ENCODE assay signal across 24 cellular contexts in the genomic region with DNA sequence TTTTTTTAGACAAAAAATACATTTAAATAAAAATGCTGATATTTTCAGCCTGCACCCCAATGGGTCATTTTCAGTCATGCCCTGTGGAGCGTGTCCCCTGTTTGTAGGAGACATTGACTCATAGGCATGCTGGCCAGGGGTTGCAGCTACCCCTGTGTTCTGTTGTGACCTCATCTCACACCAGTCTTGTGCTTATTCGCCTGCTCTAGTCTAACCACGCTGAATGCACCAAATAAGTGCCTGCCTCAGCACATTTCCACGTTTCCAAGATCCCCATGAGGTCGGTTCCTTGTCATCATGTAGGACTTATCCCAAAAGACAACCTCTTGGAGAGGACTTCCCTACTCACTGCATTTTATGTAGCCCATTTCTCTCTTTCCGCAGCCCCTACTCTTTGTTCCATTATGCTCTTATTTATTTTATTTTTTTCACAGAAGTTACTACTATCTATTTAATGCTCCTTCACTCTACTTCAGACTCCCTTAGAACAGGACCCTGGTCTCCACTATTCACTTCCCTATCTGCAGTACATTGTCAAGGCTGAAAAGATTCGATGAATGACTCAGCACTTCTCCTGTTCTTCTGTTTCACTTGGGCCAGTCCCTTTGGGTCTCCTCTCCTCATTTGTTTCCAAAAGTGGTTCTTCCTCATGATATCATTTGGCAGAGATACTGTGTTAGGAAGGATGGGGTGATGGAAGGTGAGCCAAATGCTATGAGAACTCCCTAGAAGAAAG.
DNase-seq lines count a peak whose midpoint lies in the region; ATAC-seq, FAIRE-seq and TF ChIP-seq lines count a peak whose summit lies in the region.
"Had no signal": no experiment of that assay in that cellular context is flagged by ENCODE, and none has a peak within 500 bp of the region (broad histone marks: within the 10 kb centered on the region; RNA-seq: fewer than 3 reads in every experiment).

No MANE protein-coding gene starts in this region.

- no peak for TF ChIP-seq CTCF in A549 (IDR thresholded peaks at IDR 0.05)
- no peak for TF ChIP-seq CTCF in PC-3 (conservative IDR thresholded peaks at IDR 0.05; ENCODE audit: low read depth, low read length)

- H3K9me2 ChIP-seq in PC-3 (replicated peaks; ENCODE audit: low read length): no peaks in the 10 kb centered on the region

- H3K4me1 ChIP-seq in A549 (no peaks in the 10 kb centered on the region), PC-3 (ENCODE audit: insufficient read depth, low read length) (no peaks in the 10 kb centered on the region)
- H3K4me1 ChIP-seq: left lung, suprapubic skin had no signal

- H3K27ac ChIP-seq in A549 (peak overlapping the region; percentile 33 to 41; a peak in 3 of 6 replicates), PC-3 (ENCODE audit: low read length) (no peak overlapping the region), substantia nigra (ENCODE audit: low read depth, low read length, poor library complexity, severe bottlenecking) (no peak overlapping the region)
- H3K27ac ChIP-seq: left lung, suprapubic skin had no signal

- POLR2A ChIA-PET in A549 (lab: Yijun Ruan, JAX): no interaction called here
- POLR2A ChIA-PET in PC-3 (lab: Charles Lee; ENCODE audit: unreplicated experiment): no interaction called here
- POLR2A ChIA-PET in activated CD4-positive, alpha-beta T cell treated with anti-CD3 and anti-CD28 coated beads for 36 hours (lab: Charles Lee): no interaction called here

- no peak for TF ChIP-seq RAD21 in A549 (conservative IDR thresholded peaks at IDR 0.05 in 1 of 2, IDR thresholded peaks at IDR 0.05 in 1 of 2)

- H3F3A ChIP-seq in PC-3 (ENCODE audit: low read length, unreplicated experiment): no peaks in the 10 kb centered on the region

- DNase-seq in A549 (ENCODE audit: low read depth in 1 of 2, low spot score in 1 of 2): no peak
- DNase-seq in PC-3: no peak
- no peak for DNase-seq in substantia nigra (lab: John Stamatoyannopoulos, UW)
- no peak for DNase-seq in NCI-H2029 (lab: John Stamatoyannopoulos, UW)
- DNase-seq in activated CD4-positive, alpha-beta T cell treated with anti-CD3 and anti-CD28 coated beads for 36 hours: no peak
- DNase-seq: activated CD4-positive, alpha-beta T cell treated with anti-CD3 and anti-CD28 coated beads, Interleukin-2, amount 50 U/mL, for 48 hours; activated T-cell treated with anti-CD3 and anti-CD28 coated beads, Interleukin-2, amount 50 U/mL, for 4 hours; C1 segment of cervical spinal cord; cerebellar nuclear complex; effector CD4-positive, alpha-beta T cell; H9; Kasumi-1; left lung; midbrain; NCI-H526; SHP77 treated with DMSO at 0.1 percent for 48 hours had no signal

- no peaks in the 10 kb centered on the region for H3K36me3 Mint-ChIP-seq in activated CD4-positive, alpha-beta T cell treated with anti-CD3 and anti-CD28 coated beads for 36 hours (ENCODE audit: low read depth)
- H3K36me3 Mint-ChIP-seq: activated naive CD4-positive, alpha-beta T cell treated with anti-CD3 and anti-CD28 coated beads, Interleukin-2, amount 50 U/mL, for 72 hours had no signal

- WGBS in A549 (ENCODE audit: missing lambda C conversion rate): 54% methylated on average over 7 of the region's 7 CpGs

- no peak overlapping the region for H3K4me3 Mint-ChIP-seq in activated CD4-positive, alpha-beta T cell treated with anti-CD3 and anti-CD28 coated beads for 36 hours
- H3K4me3 Mint-ChIP-seq: activated T-cell treated with anti-CD3 and anti-CD28 coated beads, Interleukin-2, amount 50 U/mL, for 4 hours; H9; T-helper 1 cell treated with Interleukin-12 subunit alpha and Interleukin-12 subunit beta and Interleukin-4 antibody, amounts not matched to agents 30 μg/mL and 1 μg/mL, for 36 hours had no signal

- intact Hi-C loops in PC-3 (cut with micrococcal nuclease): no loop called here
- intact Hi-C loops in activated CD4-positive, alpha-beta T cell treated with anti-CD3 and anti-CD28 coated beads for 36 hours (cut with DNase I, micrococcal nuclease): no loop called here

- no TSS peak for BruUV-seq in PC-3 (replicated peaks; lab: Mats Ljungman, UMichigan)

- no peaks in the 10 kb centered on the region for H3K9me3 Mint-ChIP-seq in activated CD4-positive, alpha-beta T cell treated with anti-CD3 and anti-CD28 coated beads for 36 hours (ENCODE audit: low read depth)
- H3K9me3 Mint-ChIP-seq: activated T-cell treated with anti-CD3 and anti-CD28 coated beads, Interleukin-2, amount 50 U/mL, for 4 hours; T-helper 1 cell treated with Interleukin-12 subunit alpha and Interleukin-12 subunit beta and Interleukin-4 antibody, amounts not matched to agents 30 μg/mL and 1 μg/mL, for 36 hours had no signal

- H3K27me3 Mint-ChIP-seq in activated CD4-positive, alpha-beta T cell treated with anti-CD3 and anti-CD28 coated beads for 36 hours: no peaks in the 10 kb centered on the region

- H3K9me3 ChIP-seq in A549 (no peaks in the 10 kb centered on the region), PC-3 (ENCODE audit: low read length) (no peaks in the 10 kb centered on the region)
- H3K9me3 ChIP-seq: left lung, suprapubic skin had no signal

- CTCF ChIA-PET in A549 (lab: Yijun Ruan, JAX) (interaction anchor here (0.6 to 1.0 kb wide), 2 partner anchors 97 to 98 kb away, joined by 3 to 4 read pairs; no protein-coding TSS in a partner anchor), PC-3 (lab: Charles Lee) (no interaction called here)
- CTCF ChIA-PET in activated CD4-positive, alpha-beta T cell treated with anti-CD3 and anti-CD28 coated beads for 36 hours (lab: Charles Lee): interaction anchor here (0.5 kb wide), 1 partner anchor 80 kb away, joined by 5 read pairs; no protein-coding TSS in a partner anchor

- H3K27ac Mint-ChIP-seq in activated CD4-positive, alpha-beta T cell treated with anti-CD3 and anti-CD28 coated beads for 36 hours: no peak overlapping the region
- H3K27ac Mint-ChIP-seq: activated naive CD4-positive, alpha-beta T cell treated with anti-CD3 and anti-CD28 coated beads, Interleukin-2, amount 50 U/mL, for 72 hours; H9; T-helper 1 cell treated with Interleukin-12 subunit alpha and Interleukin-12 subunit beta and Interleukin-4 antibody, amounts not matched to agents 30 μg/mL and 1 μg/mL, for 36 hours had no signal

- TF ChIP-seq POLR2A in A549 (IDR thresholded peaks at IDR 0.05; ENCODE audit: low read length): no peak

- no peaks in the 10 kb centered on the region for H4K20me1 ChIP-seq in PC-3 (ENCODE audit: low read length)

- H3K36me3 ChIP-seq in PC-3 (ENCODE audit: low read depth, low read length): no peaks in the 10 kb centered on the region
- H3K36me3 ChIP-seq: left lung, suprapubic skin had no signal

- no peak for TF ChIP-seq EP300 in A549 (IDR thresholded peaks at IDR 0.05)

- H3K9ac ChIP-seq in PC-3 (ENCODE audit: low read length): no peak overlapping the region

- 0 out of 2 replicates have a peak overlapping the region, but pooled peaks have one; percentile 4 for H2AFZ ChIP-seq in PC-3 (ENCODE audit: low read length)

- H3K4me3 ChIP-seq in A549 (no peak overlapping the region), PC-3 (ENCODE audit: low read length) (no peak overlapping the region)
- H3K4me3 ChIP-seq: left lung, suprapubic skin had no signal

- H3K79me2 ChIP-seq in PC-3 (ENCODE audit: low read length): no peaks in the 10 kb centered on the region

- ATAC-seq in A549: no peak
- peak; percentile 48 for ATAC-seq in GM18909 (IDR thresholded peaks at IDR 0.05; ENCODE audit: poor library complexity, unreplicated experiment)
- peak; percentile 85 for ATAC-seq in HG02885 (IDR thresholded peaks at IDR 0.05; ENCODE audit: poor library complexity, unreplicated experiment)
- no peak for ATAC-seq in PC-3
- no peak for ATAC-seq in GM21447 (IDR thresholded peaks at IDR 0.05; ENCODE audit: unreplicated experiment)
- no peak for ATAC-seq in activated CD4-positive, alpha-beta T cell treated with anti-CD3 and anti-CD28 coated beads for 36 hours
- ATAC-seq: activated naive CD4-positive, alpha-beta T cell treated with anti-CD3 and anti-CD28 coated beads, Interleukin-2, amount 50 U/mL, for 72 hours; activated T-cell treated with anti-CD3 and anti-CD28 coated beads, Interleukin-2, amount 50 U/mL, for 4 hours; esophagus mucosa; left lung had no signal

- FAIRE-seq in A549 (lab: Jason Lieb, UNC): no peak
- FAIRE-seq: G401.6 had no signal

- H3K27me3 ChIP-seq in PC-3 (ENCODE audit: low read length): no peaks in the 10 kb centered on the region
- H3K27me3 ChIP-seq: left lung, suprapubic skin had no signal

- H3K4me2 ChIP-seq in A549 (no peak overlapping the region), PC-3 (ENCODE audit: low read length) (no peak overlapping the region)

- no peaks in the 10 kb centered on the region for H3K4me1 Mint-ChIP-seq in activated CD4-positive, alpha-beta T cell treated with anti-CD3 and anti-CD28 coated beads for 36 hours
- H3K4me1 Mint-ChIP-seq: H9 had no signal

TF ChIP-seq in A549, 52 proteins besides CTCF, POLR2A, EP300 and RAD21:
- TF ChIP-seq NFE2L2 (conservative IDR thresholded peaks at IDR 0.05; ENCODE audit: low read length) (peak; percentile 76), MAFK (IDR thresholded peaks at IDR 0.05; ENCODE audit: partially characterized antibody) (peak; percentile 64), ZSCAN20 (CRISPR knock-in tag; IDR thresholded peaks at IDR 0.05) (no peak)
- TF ChIP-seq, protein P1, sequence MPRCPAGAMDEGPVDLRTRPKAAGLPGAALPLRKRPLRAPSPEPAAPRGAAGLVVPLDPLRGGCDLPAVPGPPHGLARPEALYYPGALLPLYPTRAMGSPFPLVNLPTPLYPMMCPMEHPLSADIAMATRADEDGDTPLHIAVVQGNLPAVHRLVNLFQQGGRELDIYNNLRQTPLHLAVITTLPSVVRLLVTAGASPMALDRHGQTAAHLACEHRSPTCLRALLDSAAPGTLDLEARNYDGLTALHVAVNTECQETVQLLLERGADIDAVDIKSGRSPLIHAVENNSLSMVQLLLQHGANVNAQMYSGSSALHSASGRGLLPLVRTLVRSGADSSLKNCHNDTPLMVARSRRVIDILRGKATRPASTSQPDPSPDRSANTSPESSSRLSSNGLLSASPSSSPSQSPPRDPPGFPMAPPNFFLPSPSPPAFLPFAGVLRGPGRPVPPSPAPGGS (IDR thresholded peaks at IDR 0.05): no peak

Comparison
In these comparisons a context has a peak if more than half of its experiments do, and no peak if none do; other contexts are left out.
1. ATAC-seq: peak in GM18909 (single experiment) and HG02885 (single experiment); none in A549 (0 of 2), PC-3 (single experiment), GM21447 (single experiment) and activated CD4-positive, alpha-beta T cell treated with anti-CD3 and anti-CD28 coated beads for 36 hours (single experiment).
2. H3K27ac ChIP-seq: peak in A549 (2 of 2); none in PC-3 (single experiment) and substantia nigra (single experiment).